ENCODE assay signal across 8 cellular contexts in the genomic region with DNA sequence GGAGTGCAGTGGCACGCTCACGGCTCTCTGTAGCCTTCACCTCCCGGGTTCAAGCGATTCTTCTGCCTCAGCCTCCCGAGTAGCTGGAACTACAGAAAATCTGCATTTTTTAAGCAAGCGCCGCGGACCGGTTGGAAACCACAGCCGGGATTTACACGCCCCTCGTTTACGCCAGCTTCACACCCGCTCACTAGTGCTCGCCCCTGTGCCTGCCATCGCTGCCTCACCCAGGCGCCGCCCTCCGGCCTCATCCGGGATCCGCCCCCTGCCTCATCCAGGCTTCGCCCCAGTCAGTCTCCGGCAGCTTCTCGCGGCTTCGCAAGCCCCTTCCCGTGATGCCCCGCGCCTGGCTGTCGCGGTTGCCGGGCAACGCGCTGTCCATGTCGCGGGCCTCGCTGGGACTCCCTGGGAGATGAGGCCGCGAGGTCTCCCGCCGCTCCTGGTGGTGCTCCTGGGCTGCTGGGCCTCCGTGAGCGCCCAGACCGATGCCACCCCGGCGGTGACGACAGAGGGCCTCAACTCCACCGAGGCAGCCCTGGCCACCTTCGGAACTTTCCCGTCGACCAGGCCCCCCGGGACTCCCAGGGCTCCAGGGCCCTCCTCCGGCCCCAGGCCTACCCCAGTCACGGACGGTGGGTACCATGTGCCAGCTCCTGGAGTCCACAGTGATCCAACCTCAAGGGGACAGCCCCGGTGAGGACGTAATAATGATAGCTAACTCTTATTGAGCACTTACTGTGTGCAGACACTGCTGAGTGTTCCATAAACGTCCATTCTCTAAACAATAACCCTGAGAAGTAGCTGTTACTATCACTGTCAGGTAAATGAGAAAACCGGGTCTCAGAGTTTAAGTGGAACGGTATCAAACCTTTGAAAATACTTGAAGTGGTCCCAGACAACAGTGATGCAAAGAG. TPM values are rescaled to one million over a fixed set of nuclear protein-coding genes. Genes with fewer than 3 reads are reported as not detected.
DNase-seq lines count a peak whose midpoint lies in the region; ATAC-seq, FAIRE-seq and TF ChIP-seq lines count a peak whose summit lies in the region.

A gene (plus strand): TSS at position 359 of the 914 bp plus-strand sequence. CDS start 54 bp downstream, at position 413.

- DNase-seq in CD1c-positive myeloid dendritic cell (ENCODE audit: extremely low spot score) (peak; percentile 96), NCI-H774 (lab: John Stamatoyannopoulos, UW) (peak; percentile 96), dermis microvascular lymphatic vessel endothelial cell (ENCODE audit: low read depth in 2 of 2) (peak; percentile 80 to 93), HepG2 (ENCODE audit: low spot score) (peak; percentile 87)
- peak; percentile 99 for DNase-seq in activated CD4-positive, alpha-beta memory T cell treated with anti-CD3 and anti-CD28 coated beads for 36 hours
- peak; percentile 96 for DNase-seq in stimulated activated CD4-positive, alpha-beta T cell treated with anti-CD3 and anti-CD28 coated beads, Interleukin-2, amount 100 ng/mL, for 48 hours

- H3K4me2 ChIP-seq in HepG2 (ENCODE audit: low read depth, low read length), result peak within 1 kb of the TSS; percentile 74

- CTCF ChIA-PET in activated CD4-positive, alpha-beta memory T cell treated with anti-CD3 and anti-CD28 coated beads for 36 hours (lab: Charles Lee), result interaction anchor here (0.7 to 4.7 kb wide), 10 partner anchors 12 to 274 kb away, joined by 3 to 39 read pairs (median 4); a partner anchor contains a TSS
- CTCF ChIA-PET in HepG2 (lab: Yijun Ruan, JAX; ENCODE audit: low intra/inter-chr PET ratio, low total read pairs), result no interaction called here

- H3K27ac ChIP-seq in HepG2 (ENCODE audit: extremely low read length, insufficient read depth, low read length), result peak within 1 kb of the TSS; percentile 49

- intact Hi-C loops in activated CD4-positive, alpha-beta memory T cell treated with anti-CD3 and anti-CD28 coated beads for 36 hours (cut with micrococcal nuclease), result no loop called here
- intact Hi-C loops in HepG2 (cut with micrococcal nuclease; ENCODE audit: unreplicated experiment), result loop anchor here (5.0 kb wide), 1 partner anchor 273 kb away; no protein-coding TSS in a partner anchor

- no peaks in the 10 kb centered on the region for H3K9me3 Mint-ChIP-seq in activated CD4-positive, alpha-beta memory T cell treated with anti-CD3 and anti-CD28 coated beads for 36 hours

- peak within 1 kb of the TSS; percentile 78 to 82 (median 78) for H3K4me3 ChIP-seq in HepG2 (replicated peaks in 1 of 3; ENCODE audit: insufficient read depth in 1 of 3, low read depth in 2 of 3, low read length in 3 of 3)

- TF ChIP-seq EP300 in HepG2 (IDR thresholded peaks at IDR 0.05; ENCODE audit: low read depth in 2 of 2, low read length in 2 of 2) (no peak), HepG2 (CRISPR knock-in tag; IDR thresholded peaks at IDR 0.05; ENCODE audit: borderline replicate concordance) (no peak)

- no peaks in the 10 kb centered on the region for H4K20me1 ChIP-seq in HepG2 (ENCODE audit: insufficient read depth, low read length)

- H3K27ac Mint-ChIP-seq in activated CD4-positive, alpha-beta memory T cell treated with anti-CD3 and anti-CD28 coated beads for 36 hours, result peak within 1 kb of the TSS; percentile 54

- H3K9ac ChIP-seq in HepG2 (ENCODE audit: insufficient read depth, low read depth, low read length), result peak within 1 kb of the TSS; percentile 78

- FAIRE-seq in HepG2 (lab: Jason Lieb, UNC), result peak; percentile 34

- in situ Hi-C loops in HepG2 (cut with HindIII; ENCODE audit: extremely low pct_ligation_motif_present, low pct_unique_long_range_greater_than_20kb), result no loop called here

- H3K4me3 Mint-ChIP-seq in activated CD4-positive, alpha-beta memory T cell treated with anti-CD3 and anti-CD28 coated beads for 36 hours, result peak within 1 kb of the TSS; percentile 85

- TF ChIP-seq CTCF in HepG2 (CRISPR knock-in tag; IDR thresholded peaks at IDR 0.05), result peak; percentile 50

- WGBS in HepG2 (ENCODE audit: low lambda C conversion rate), result 0% methylated on average over 16 of the region's 60 CpGs

- peaks cover 9% of the 10 kb centered on the region for H3K4me1 Mint-ChIP-seq in activated CD4-positive, alpha-beta memory T cell treated with anti-CD3 and anti-CD28 coated beads for 36 hours (ENCODE audit: low read depth)

- H3K36me3 Mint-ChIP-seq in activated CD4-positive, alpha-beta memory T cell treated with anti-CD3 and anti-CD28 coated beads for 36 hours, result no peaks in the 10 kb centered on the region

- peak within 1 kb of the TSS; percentile 89 for H2AFZ ChIP-seq in HepG2 (ENCODE audit: low read length)

- H3K36me3 ChIP-seq in HepG2 (replicated peaks in 1 of 2; ENCODE audit: control insufficient read depth in 1 of 2, insufficient read depth in 2 of 2, low read length in 2 of 2), result no peaks in the 10 kb centered on the region

- ATAC-seq in GM19397 (IDR thresholded peaks at IDR 0.05; ENCODE audit: unreplicated experiment) (peak; percentile 96), HG03571 (IDR thresholded peaks at IDR 0.05; ENCODE audit: unreplicated experiment) (peak; percentile 93), HepG2 (peak; percentile 98)

- no peak for TF ChIP-seq RAD21 in HepG2 (CRISPR knock-in tag; IDR thresholded peaks at IDR 0.05)

- no peaks in the 10 kb centered on the region for H3K27me3 Mint-ChIP-seq in activated CD4-positive, alpha-beta memory T cell treated with anti-CD3 and anti-CD28 coated beads for 36 hours

- BruUV-seq in HepG2 (replicated peaks; lab: Mats Ljungman, UMichigan), result TSS peak; percentile 78

- POLR2A ChIA-PET in activated CD4-positive, alpha-beta memory T cell treated with anti-CD3 and anti-CD28 coated beads for 36 hours (lab: Charles Lee), result interaction anchor here (0.5 to 2.3 kb wide), 9 partner anchors 9 to 213 kb away, joined by 3 to 10 read pairs (median 5); a partner anchor contains a TSS
- POLR2A ChIA-PET in HepG2 (lab: Yijun Ruan, JAX), result interaction anchor here (0.8 to 1.7 kb wide), 6 partner anchors 22 to 164 kb away, joined by 3 to 8 read pairs (median 4); a partner anchor contains a TSS

- H3K27me3 ChIP-seq in HepG2 (ENCODE audit: control insufficient read depth in 1 of 2, insufficient read depth in 2 of 2, low read length in 2 of 2), result no peaks in the 10 kb centered on the region; a peak in 1 of 5 replicates

- H3K79me2 ChIP-seq in HepG2 (ENCODE audit: insufficient read depth, low read length), result no peaks in the 10 kb centered on the region

- TF ChIP-seq POLR2A in HepG2 (IDR thresholded peaks at IDR 0.05; ENCODE audit: insufficient read depth in 1 of 2, low read depth in 2 of 2, low read length in 2 of 2), result peak; percentile 44 to 87; a peak in 3 of 4 replicates

- no peaks in the 10 kb centered on the region for H3K9me3 ChIP-seq in HepG2 (ENCODE audit: low read length)

- H3K4me1 ChIP-seq in HepG2 (ENCODE audit: insufficient read depth, low read length), result peaks cover 10% of the 10 kb centered on the region

TF ChIP-seq in HepG2, 621 proteins besides CTCF, POLR2A, EP300 and RAD21 (continues in another document):
- peak; percentile 70; the same call in 1 of the 2 replicates for TF ChIP-seq ZIK1 (CRISPR knock-in tag; IDR thresholded peaks at IDR 0.05; ENCODE audit: borderline replicate concordance, low read depth)
- no peak for TF ChIP-seq ZNF577 (CRISPR knock-in tag; IDR thresholded peaks at IDR 0.05; ENCODE audit: borderline replicate concordance, low read depth)
- TF ChIP-seq KAT8 (CRISPR knock-in tag; IDR thresholded peaks at IDR 0.05), result peak; percentile 90
- TF ChIP-seq RORA (CRISPR knock-in tag; IDR thresholded peaks at IDR 0.05), result no peak
- peak; percentile 96 for TF ChIP-seq NRL (CRISPR knock-in tag; IDR thresholded peaks at IDR 0.05; ENCODE audit: borderline replicate concordance)
- TF ChIP-seq TRIM24 (CRISPR knock-in tag; IDR thresholded peaks at IDR 0.05), result no peak

RNA-seq across cellular contexts. Expression of the gene that starts here (rescaled TPM):
- 1 to 10 TPM; 6.4 to 7.6 TPM for total RNA-seq in activated CD4-positive, alpha-beta memory T cell treated with anti-CD3 and anti-CD28 coated beads for 36 hours
- total RNA-seq in dermis microvascular lymphatic vessel endothelial cell, result 7.6 and 11.0 TPM in 2 replicates
- total RNA-seq in HepG2 (2016; rRNA removed; fragmentation: Illumina TruSeq; extraction: Trizol), result 8.9 and 16.0 TPM in 2 replicates
- total RNA-seq in HepG2 (2016; cell fraction: cytosol; rRNA removed; fragmentation: Illumina TruSeq; extraction: Trizol; ENCODE audit: low read depth), result 9.2 and 12.3 TPM in 2 replicates
- 6.9 and 17.5 TPM in 2 replicates for total RNA-seq in HepG2 (2016; cell fraction: insoluble cytoplasmic fraction; rRNA removed; fragmentation: Illumina TruSeq; extraction: Trizol)
- total RNA-seq in HepG2 (2016; cell fraction: membrane; rRNA removed; fragmentation: Illumina TruSeq; extraction: Trizol), result 15.4 and 17.4 TPM in 2 replicates
- 22.8 and 24.9 TPM in 2 replicates for total RNA-seq in HepG2 (2016; cell fraction: nucleus; rRNA removed; fragmentation: Illumina TruSeq; extraction: Trizol)
- 13.3 and 13.6 TPM in 2 replicates for polyA plus RNA-seq in HepG2 (2011; rRNA removed)
- 6.7 and 7.7 TPM in 2 replicates for polyA plus RNA-seq in HepG2 (2011; cell fraction: cytosol; rRNA removed)
- polyA plus RNA-seq in HepG2 (2011; cell fraction: nucleus; rRNA removed), result 23.4 and 26.4 TPM in 2 replicates
- polyA plus RNA-seq in HepG2 (2012), result 9.0 and 11.5 TPM in 2 replicates
- polyA plus RNA-seq in HepG2 (2016; cell fraction: cytosol; fragmentation: Illumina TruSeq; extraction: Trizol; ENCODE audit: low read depth), result 9.0 and 13.4 TPM in 2 replicates
- 7.3 and 7.9 TPM in 2 replicates for polyA plus RNA-seq in HepG2 (2016; cell fraction: insoluble cytoplasmic fraction; fragmentation: Illumina TruSeq; extraction: Trizol; ENCODE audit: low read depth)
- polyA plus RNA-seq in HepG2 (2016; cell fraction: membrane; fragmentation: Illumina TruSeq; extraction: Trizol; ENCODE audit: low read depth), result 14.0 and 14.1 TPM in 2 replicates
- 38.7 and 42.7 TPM in 2 replicates for polyA plus RNA-seq in HepG2 (2016; cell fraction: nucleus; fragmentation: Illumina TruSeq; extraction: Trizol; ENCODE audit: insufficient read depth, low read depth)
- polyA minus RNA-seq in HepG2 (2011; rRNA and poly(A)+ RNA removed; ENCODE audit: low replicate concordance), result 15.1 and 25.2 TPM in 2 replicates
- polyA minus RNA-seq in HepG2 (2011; cell fraction: cytosol; rRNA and poly(A)+ RNA removed), result 3.6 and 5.3 TPM in 2 replicates
- 13.9 and 19.4 TPM in 2 replicates for polyA minus RNA-seq in HepG2 (2011; cell fraction: nucleus; rRNA and poly(A)+ RNA removed)

Comparison
In these comparisons a context has a peak if more than half of its experiments do, and no peak if none do; other contexts are left out.
1. Peak in every context shown above with its lines: DNase-seq, ATAC-seq, H3K4me3 ChIP-seq and H3K27ac ChIP-seq.